In genomic region chr6:1485678-1486077, GRCh38 we compare ENCODE assay signal across 13 cellular contexts.
DNase-seq lines count a peak whose midpoint lies in the region; ATAC-seq and TF ChIP-seq lines count a peak whose summit lies in the region.
"Had no signal": no experiment of that assay in that cellular context is flagged by ENCODE, and none has a peak within 500 bp of the region (broad histone marks: within the 10 kb centered on the region; RNA-seq: fewer than 3 reads in every experiment).

No MANE protein-coding gene starts in this region.

- H3K4me3 ChIP-seq in breast epithelium (no peak overlapping the region), thyroid gland (replicated peaks in 1 of 3) (no peak overlapping the region)
- H3K4me3 ChIP-seq: lower lobe of right lung, psoas muscle, SK-N-MC had no signal

- H3K4me1 ChIP-seq in breast epithelium (no peaks in the 10 kb centered on the region), thyroid gland (no peaks in the 10 kb centered on the region)
- H3K4me1 ChIP-seq: lower lobe of right lung, psoas muscle had no signal

- intact Hi-C loops in MCF 10A (cut with micrococcal nuclease), result no loop called here
- intact Hi-C loops in breast epithelium (cut with DNase I; ENCODE audit: low total_unique reads), result no loop called here
- intact Hi-C loops in thyroid gland (cut with DNase I), result no loop called here

- DNase-seq in MCF 10A (ENCODE audit: unreplicated experiment) (peak; percentile 90), breast epithelium (ENCODE audit: low spot score in 2 of 2) (no peak), amniotic stem cell (lab: John Stamatoyannopoulos, UW) (peak; percentile 76), foreskin melanocyte (peak; percentile 46), amygdala (lab: John Stamatoyannopoulos, UW) (no peak), thyroid gland (no peak), NCI-H774 (lab: John Stamatoyannopoulos, UW) (no peak)
- DNase-seq: activated CD8-positive, alpha-beta T cell treated with anti-CD3 and anti-CD28 coated beads for 36 hours; activated naive CD8-positive, alpha-beta T cell treated with anti-CD3 and anti-CD28 coated beads, Interleukin-2, amount 10 ng/mL, durations not matched to agents 7 days and 5 days; lower lobe of right lung; psoas muscle had no signal

- no TSS peak for BruUV-seq in MCF 10A (replicated peaks; lab: Mats Ljungman, UMichigan)

- H3K36me3 ChIP-seq in breast epithelium (no peaks in the 10 kb centered on the region), thyroid gland (no peaks in the 10 kb centered on the region)
- H3K36me3 ChIP-seq: lower lobe of right lung had no signal

- H3K9me3 ChIP-seq in breast epithelium, result no peaks in the 10 kb centered on the region
- H3K9me3 ChIP-seq in thyroid gland, result no peaks in the 10 kb centered on the region
- H3K9me3 ChIP-seq: lower lobe of right lung, psoas muscle had no signal

- CTCF ChIA-PET in MCF 10A (lab: Yijun Ruan, JAX), result interaction anchor here (0.8 to 1.1 kb wide), 2 partner anchors 66 to 67 kb away, joined by 3 read pairs; no protein-coding TSS in a partner anchor

- ATAC-seq in GM18498 (IDR thresholded peaks at IDR 0.05; ENCODE audit: unreplicated experiment), result no peak
- ATAC-seq: activated CD8-positive, alpha-beta T cell treated with anti-CD3 and anti-CD28 coated beads for 36 hours; lower lobe of right lung; psoas muscle had no signal

- H3K27ac Mint-ChIP-seq in MCF 10A (ENCODE audit: low read depth, unreplicated experiment), result peak overlapping the region; percentile 88
- H3K27ac Mint-ChIP-seq: activated CD8-positive, alpha-beta T cell treated with anti-CD3 and anti-CD28 coated beads for 36 hours; activated naive CD8-positive, alpha-beta T cell treated with anti-CD3 and anti-CD28 coated beads, Interleukin-2, amount 10 ng/mL, durations not matched to agents 7 days and 5 days had no signal

- TF ChIP-seq CTCF in MCF 10A (IDR thresholded peaks at IDR 0.05; ENCODE audit: unreplicated experiment) (no peak), breast epithelium (IDR thresholded peaks at IDR 0.05) (no peak), thyroid gland (IDR thresholded peaks at IDR 0.05) (no peak)

- peak overlapping the region; percentile 4 for H3K4me3 Mint-ChIP-seq in MCF 10A (ENCODE audit: unreplicated experiment)
- H3K4me3 Mint-ChIP-seq: activated CD8-positive, alpha-beta T cell treated with anti-CD3 and anti-CD28 coated beads for 36 hours; activated naive CD8-positive, alpha-beta T cell treated with anti-CD3 and anti-CD28 coated beads, Interleukin-2, amount 10 ng/mL, durations not matched to agents 7 days and 5 days had no signal

- H3K4me1 Mint-ChIP-seq in MCF 10A (ENCODE audit: insufficient read depth, unreplicated experiment), result peaks cover 27% of the 10 kb centered on the region
- H3K4me1 Mint-ChIP-seq: activated naive CD8-positive, alpha-beta T cell treated with anti-CD3 and anti-CD28 coated beads, Interleukin-2, amount 10 ng/mL, durations not matched to agents 7 days and 5 days had no signal

- POLR2A ChIA-PET in MCF 10A (lab: Yijun Ruan, JAX), result interaction anchor here (0.5 to 2.1 kb wide), 9 partner anchors 8 to 1578 kb away, joined by 3 to 19 read pairs (median 5); partner anchors contain the start of gene FOXQ1

- no peaks in the 10 kb centered on the region for H3K36me3 Mint-ChIP-seq in MCF 10A (ENCODE audit: insufficient read depth, unreplicated experiment)
- H3K36me3 Mint-ChIP-seq: activated naive CD8-positive, alpha-beta T cell treated with anti-CD3 and anti-CD28 coated beads, Interleukin-2, amount 10 ng/mL, durations not matched to agents 7 days and 5 days had no signal

- TF ChIP-seq POLR2A in breast epithelium (IDR thresholded peaks at IDR 0.05) (no peak), thyroid gland (IDR thresholded peaks at IDR 0.05) (no peak)

- H3K9me3 Mint-ChIP-seq in MCF 10A (ENCODE audit: unreplicated experiment), result no peaks in the 10 kb centered on the region
- H3K9me3 Mint-ChIP-seq: activated CD8-positive, alpha-beta T cell treated with anti-CD3 and anti-CD28 coated beads for 36 hours; activated naive CD8-positive, alpha-beta T cell treated with anti-CD3 and anti-CD28 coated beads, Interleukin-2, amount 10 ng/mL, durations not matched to agents 7 days and 5 days had no signal

- H3K27ac ChIP-seq in breast epithelium (no peak overlapping the region), thyroid gland (no peak overlapping the region)
- H3K27ac ChIP-seq: lower lobe of right lung, psoas muscle, SK-N-MC had no signal

- H3K27me3 ChIP-seq in breast epithelium, result no peaks in the 10 kb centered on the region
- H3K27me3 ChIP-seq in thyroid gland, result no peaks in the 10 kb centered on the region

- 82 to 86% methylated on average over 5 of the region's 5 CpGs for WGBS in thyroid gland, 2 donors

- H3K27me3 Mint-ChIP-seq in MCF 10A (ENCODE audit: insufficient read depth, unreplicated experiment), result no peaks in the 10 kb centered on the region

Comparison
In these comparisons a context has a peak if more than half of its experiments do, and no peak if none do; other contexts are left out.
1. DNase-seq: peak in MCF 10A (single experiment), amniotic stem cell (single experiment) and foreskin melanocyte (single experiment); none in breast epithelium (0 of 2), amygdala (0 of 56), thyroid gland (0 of 2) and NCI-H774 (single experiment).